8 cellular contexts compared by ENCODE assay signal in the genomic region with DNA sequence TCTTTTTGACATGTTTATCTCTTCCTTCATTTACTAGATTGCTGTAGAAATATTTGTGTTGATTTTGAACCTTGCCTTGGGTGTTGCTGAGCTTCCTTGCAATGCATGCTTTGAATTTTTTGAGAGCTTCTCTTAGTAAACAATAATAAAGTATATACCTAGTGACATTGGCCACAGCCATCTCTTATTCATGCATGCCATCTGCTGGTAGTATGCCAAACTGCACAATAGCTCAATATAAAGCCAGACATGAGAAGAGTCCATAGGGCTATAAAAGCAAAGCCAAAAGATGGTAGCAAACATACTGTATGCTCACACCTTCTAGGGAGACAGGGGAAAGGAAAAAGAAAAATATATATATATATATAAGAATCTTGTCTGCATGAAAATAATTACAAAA. TPM values are rescaled to one million over a fixed set of nuclear protein-coding genes. Genes with fewer than 3 reads are reported as not detected.
A peak's percentile ranks its signal among the peaks of the same experiment; 100 is the strongest.
DNase-seq lines count a peak whose midpoint lies in the region; ATAC-seq and TF ChIP-seq lines count a peak whose summit lies in the region.

No MANE protein-coding gene starts in this region.

- no peak overlapping the region for H3K9ac ChIP-seq in H9 (ENCODE audit: extremely low read depth, insufficient read length, low read length)

- H3K27me3 Mint-ChIP-seq in H9 (ENCODE audit: low read depth): no peaks in the 10 kb centered on the region; the same call in 1 of the 2 replicates

- H3K14ac ChIP-seq in H9 (ENCODE audit: insufficient read depth, low read length): no peak overlapping the region

- no peak overlapping the region for H3K4me3 ChIP-seq in ovary

- TF ChIP-seq CTCF in H9 (conservative IDR thresholded peaks at IDR 0.05) (peak; percentile 73), ovary (IDR thresholded peaks at IDR 0.05) (no peak)

- no peak overlapping the region for H3K4ac ChIP-seq in H9 (ENCODE audit: low read depth, low read length)

- H3K4me3 Mint-ChIP-seq in H9: no peak overlapping the region

- H4K20me1 ChIP-seq in H9 (ENCODE audit: control insufficient read depth, insufficient read depth, insufficient read length): no peaks in the 10 kb centered on the region

- H3K79me2 ChIP-seq in H9 (ENCODE audit: insufficient read depth, low read length): no peaks in the 10 kb centered on the region

- no peaks in the 10 kb centered on the region for H3K27me3 ChIP-seq in H9 (ENCODE audit: insufficient read depth, low read length)
- no peaks in the 10 kb centered on the region for H3K27me3 ChIP-seq in ovary

- H4K91ac ChIP-seq in H9 (ENCODE audit: insufficient read length, low read depth, low read length): no peak overlapping the region

- TF ChIP-seq POLR2A in ovary (IDR thresholded peaks at IDR 0.05): no peak

- no peak overlapping the region for H3K23ac ChIP-seq in H9 (ENCODE audit: insufficient read length, low read depth, low read length)

- no peak overlapping the region for H3K27ac ChIP-seq in H9 (ENCODE audit: insufficient read length, low read depth, low read length)
- H3K27ac ChIP-seq in ovary: no peak overlapping the region

- H3K23me2 ChIP-seq in H9 (ENCODE audit: insufficient read length, low read depth, low read length, poor library complexity, severe bottlenecking): no peaks in the 10 kb centered on the region

- H3K9me3 ChIP-seq in H9 (ENCODE audit: control insufficient read depth, low read depth, low read length) (peaks cover 19% of the 10 kb centered on the region), ovary (peaks cover 3% of the 10 kb centered on the region in 2 donors)

- peaks cover 68 to 76% of the 10 kb centered on the region in 2 experiments for H3K9me3 Mint-ChIP-seq in H9

- no peak overlapping the region for H3K18ac ChIP-seq in H9 (ENCODE audit: insufficient read length, low read depth, low read length)

- H2BK120ac ChIP-seq in H9 (ENCODE audit: low read depth, low read length, poor library complexity, severe bottlenecking): no peak overlapping the region

- TF ChIP-seq EP300 in ovary (IDR thresholded peaks at IDR 0.05): no peak

- H3K36me3 Mint-ChIP-seq in H9 (ENCODE audit: insufficient read depth in 1 of 3, low read depth in 3 of 3): peaks cover 0 to 5% (median 2%) of the 10 kb centered on the region in 3 experiments; a peak in 4 of 7 replicates

- H3K27ac Mint-ChIP-seq in H9: no peak overlapping the region

- H3K4me1 ChIP-seq in H9 (ENCODE audit: insufficient read depth, low read length) (no peaks in the 10 kb centered on the region), ovary (ENCODE audit: insufficient read depth) (no peaks in the 10 kb centered on the region)

- no peak overlapping the region for H2BK15ac ChIP-seq in H9 (ENCODE audit: low read depth, low read length)

- no peak overlapping the region for H2BK20ac ChIP-seq in H9 (ENCODE audit: low read depth, low read length, poor library complexity, severe bottlenecking)

- no peak overlapping the region for H2BK5ac ChIP-seq in H9 (ENCODE audit: insufficient read length, low read length)

- DNase-seq in COLO668 (lab: John Stamatoyannopoulos, UW; ENCODE audit: unreplicated experiment) (peak; percentile 32), H9 (no peak), NCI-H748 treated with DMSO at 0.1 percent for 48 hours (lab: John Stamatoyannopoulos, UW) (peak; percentile 69), hepatic stellate cell (ENCODE audit: low spot score) (peak; percentile 46), ovary (no peak)
- peak; percentile 24 to 31 for DNase-seq in activated T-cell treated with anti-CD3 and anti-CD28 coated beads, Interleukin-2, amount 50 U/mL, for 48 hours
- peak; percentile 47 for DNase-seq in stimulated activated CD4-positive, alpha-beta T cell treated with anti-CD3 and anti-CD28 coated beads, Interleukin-4, amount 100 ng/mL, for 24 hours

- no peak overlapping the region for H4K5ac ChIP-seq in H9 (ENCODE audit: insufficient read length, low read depth, low read length)

- no peak for ATAC-seq in GM21528 (IDR thresholded peaks at IDR 0.05; ENCODE audit: low FRiP score, unreplicated experiment)

- no peaks in the 10 kb centered on the region for H3K4me1 Mint-ChIP-seq in H9

- no peak overlapping the region for H2BK12ac ChIP-seq in H9 (ENCODE audit: insufficient read length, low read depth, low read length)

- no peaks in the 10 kb centered on the region for H3K79me1 ChIP-seq in H9 (ENCODE audit: insufficient read depth, low read depth, low read length, poor library complexity, severe bottlenecking)

- no peak overlapping the region for H3T11ph ChIP-seq in H9 (ENCODE audit: low read length)

- H2AFZ ChIP-seq in H9 (ENCODE audit: low read length): no peak overlapping the region

- H3K36me3 ChIP-seq in ovary: no peaks in the 10 kb centered on the region

- intact Hi-C loops in ovary (cut with DNase I): no loop called here

- no peak overlapping the region for H4K8ac ChIP-seq in H9 (replicated peaks; ENCODE audit: insufficient read length, low read depth, low read length)

- no peak overlapping the region for H3K56ac ChIP-seq in H9 (ENCODE audit: insufficient read length, low read depth, low read length)

- H2AK5ac ChIP-seq in H9 (ENCODE audit: insufficient read length, low read length): no peak overlapping the region

- no peak overlapping the region for H3K4me2 ChIP-seq in H9 (ENCODE audit: insufficient read depth, insufficient read length, low read length)

RNA-seq across cellular contexts. Expression of a gene that starts 18.9 kb away (rescaled TPM):
- total RNA-seq in H9 (2021) (9.1 and 12.5 TPM in 2 replicates), ovary (10 to 100 TPM in 5 of 7 donors, 1 to 10 TPM in 2; 7.4 to 25.7 (median 13.9) TPM)
- 1 to 10 TPM; 4.6 to 8.9 TPM for polyA plus RNA-seq in ovary

RNA-seq across cellular contexts. Expression of a gene that starts 59.8 kb away (rescaled TPM):
- total RNA-seq in H9 (2021): 4.4 and 5.5 TPM in 2 replicates
- total RNA-seq in ovary: 10 to 100 TPM in 2 of 7 donors, 1 to 10 TPM in 5; 4.6 to 11.1 (median 8.3) TPM
- polyA plus RNA-seq in ovary: 1 to 10 TPM; 4.6 to 7.9 TPM

Comparison
In these comparisons a context has a peak if more than half of its experiments do, and no peak if none do; other contexts are left out.
1. DNase-seq: peak in COLO668 (single experiment), NCI-H748 treated with DMSO at 0.1 percent for 48 hours (single experiment), activated T-cell treated with anti-CD3 and anti-CD28 coated beads, Interleukin-2, amount 50 U/mL, for 48 hours (2 of 2), hepatic stellate cell (single experiment) and stimulated activated CD4-positive, alpha-beta T cell treated with anti-CD3 and anti-CD28 coated beads, Interleukin-4, amount 100 ng/mL, for 24 hours (single experiment); none in H9 (single experiment) and ovary (0 of 5).